Comparison of ENCODE assay signal across 9 cellular contexts in genomic region chr2:226794077-226794670, GRCh38. TPM values are rescaled to one million over a fixed set of nuclear protein-coding genes. Genes with fewer than 3 reads are reported as not detected.
A peak's percentile ranks its signal among the peaks of the same experiment; 100 is the strongest.
DNase-seq lines count a peak whose midpoint lies in the region; ATAC-seq, FAIRE-seq and TF ChIP-seq lines count a peak whose summit lies in the region.
"Had no signal": no experiment of that assay in that cellular context is flagged by ENCODE, and none has a peak within 500 bp of the region (broad histone marks: within the 10 kb centered on the region; RNA-seq: fewer than 3 reads in every experiment).

No MANE protein-coding gene starts in this region.

- no peaks in the 10 kb centered on the region; the same call in none of the 2 replicates for H3K4me1 ChIP-seq in SJCRH30
- peaks cover 0 to 70% (median 51%) of the 10 kb centered on the region in 4 donors for H3K4me1 ChIP-seq in sigmoid colon

- DNase-seq in SJCRH30 = peak; percentile 16 to 45
- DNase-seq in fibroblast of the aortic adventitia (ENCODE audit: low read depth) = peak; percentile 53
- no peak for DNase-seq in sigmoid colon
- DNase-seq in DMS79 (lab: John Stamatoyannopoulos, UW) = no peak
- no peak for DNase-seq in NCI-H1092 (lab: John Stamatoyannopoulos, UW)
- DNase-seq in T-helper 9 cell = no peak
- DNase-seq: effector CD4-positive, alpha-beta T cell had no signal

- H3K27ac ChIP-seq in SJCRH30 (peak overlapping the region; percentile 6; the same call in 1 of the 2 replicates), sigmoid colon (peak overlapping the region; percentile 89 to 97 (median 96))

- H3K4me3 ChIP-seq in SJCRH30 (peak overlapping the region; percentile 48), fibroblast of the aortic adventitia (ENCODE audit: low read depth, low read length) (peak overlapping the region; percentile 82), sigmoid colon (peak overlapping the region; percentile 61 to 91 (median 78))

- intact Hi-C loops in sigmoid colon (cut with DNase I) = loop anchor here (1.0 to 10.0 kb wide), 4 partner anchors 142 to 609 kb away; no protein-coding TSS in a partner anchor

- no peaks in the 10 kb centered on the region; the same call in none of the 2 replicates for H3K9me3 ChIP-seq in SJCRH30 (replicated peaks)
- no peaks in the 10 kb centered on the region for H3K9me3 ChIP-seq in sigmoid colon

- 64 to 67% methylated on average over 4 of the region's 4 CpGs for WGBS in sigmoid colon, 2 donors

- no peak for ATAC-seq in GM21717 (IDR thresholded peaks at IDR 0.05; ENCODE audit: unreplicated experiment)

- H3K36me3 ChIP-seq in SJCRH30 = peaks cover 81% of the 10 kb centered on the region
- H3K36me3 ChIP-seq in sigmoid colon = no peaks in the 10 kb centered on the region

- no peak for TF ChIP-seq EP300 in sigmoid colon (IDR thresholded peaks at IDR 0.05)

- TF ChIP-seq POLR2A in sigmoid colon (IDR thresholded peaks at IDR 0.05) = no peak

- peak; percentile 27 for FAIRE-seq in G401.6 (lab: Jason Lieb, UNC)

- H3K27me3 ChIP-seq in SJCRH30 (no peaks in the 10 kb centered on the region), sigmoid colon (no peaks in the 10 kb centered on the region)

- TF ChIP-seq CTCF in fibroblast of the aortic adventitia (IDR thresholded peaks at IDR 0.05; ENCODE audit: insufficient read depth, low read length) (no peak), sigmoid colon (IDR thresholded peaks at IDR 0.05) (no peak)

RNA-seq across cellular contexts. Expression of gene IRS1, which starts 5.4 kb away (rescaled TPM):
- total RNA-seq in SJCRH30 (2014; rRNA removed; shearing (Covaris generic)) = 17.6 and 20.9 TPM in 2 replicates
- total RNA-seq in fibroblast of the aortic adventitia (ENCODE audit: low replicate concordance) (8.2 and 29.7 TPM in 2 replicates), sigmoid colon (10 to 100 TPM; 18.5 to 29.1 (median 23.7) TPM)
- 1 to 10 TPM; 2.3 to 7.6 (median 6.0) TPM for polyA plus RNA-seq in sigmoid colon

RNA-seq across cellular contexts. Expression of gene RHBDD1, which starts 41.7 kb away (rescaled TPM):
- 1.5 and 2.0 TPM in 2 replicates for total RNA-seq in SJCRH30 (2014; rRNA removed; shearing (Covaris generic))
- total RNA-seq in fibroblast of the aortic adventitia (ENCODE audit: low replicate concordance) (19.5 and 45.0 TPM in 2 replicates), sigmoid colon (10 to 100 TPM; 17.5 to 28.0 (median 23.1) TPM)
- 10 to 100 TPM in 1 of 3 donors, 1 to 10 TPM in 2; 1.8 to 13.0 (median 5.3) TPM for polyA plus RNA-seq in sigmoid colon

Comparison
In these comparisons a context has a peak if more than half of its experiments do, and no peak if none do; other contexts are left out.
1. DNase-seq: peak in SJCRH30 (2 of 2) and fibroblast of the aortic adventitia (single experiment); none in sigmoid colon (single experiment), DMS79 (single experiment), NCI-H1092 (single experiment) and T-helper 9 cell (single experiment).
2. Peak in every context shown above with its lines, with median percentiles within 50 percentile points of each other: H3K4me3 ChIP-seq.